20 cellular contexts compared by ENCODE assay signal in genomic region chr11:86809561-86809960, GRCh38.
"Had no signal": no experiment of that assay in that cellular context is flagged by ENCODE, and none has a peak within 500 bp of the region (broad histone marks: within the 10 kb centered on the region; RNA-seq: fewer than 3 reads in every experiment).

No MANE protein-coding gene starts in this region.

- H3K9me3 ChIP-seq: body of pancreas, esophagus muscularis mucosa, gastroesophageal sphincter, mucosa of descending colon, psoas muscle, right lobe of liver, upper lobe of right lung had no signal

- ATAC-seq: activated naive CD4-positive, alpha-beta T cell treated with anti-CD3 and anti-CD28 coated beads, Interleukin-2, amount 50 U/mL, for 72 hours; activated T-cell treated with anti-CD3 and anti-CD28 coated beads, Interleukin-2, amount 50 U/mL, for 72 hours; body of pancreas; gastroesophageal sphincter; mucosa of descending colon; naive thymus-derived CD8-positive, alpha-beta T cell; psoas muscle; right lobe of liver; upper lobe of right lung; WTC11 had no signal

- H3K27ac Mint-ChIP-seq: activated naive CD4-positive, alpha-beta T cell treated with anti-CD3 and anti-CD28 coated beads, Interleukin-2, amount 50 U/mL, for 72 hours; naive thymus-derived CD8-positive, alpha-beta T cell; stimulated activated naive CD8-positive, alpha-beta T cell treated with anti-CD3 and anti-CD28 coated beads, Interleukin-15, Interleukin-2, amounts not matched to agents 100 ng/mL and 50 ng/mL, for 24 hours; WTC11 had no signal

- H3K4me1 ChIP-seq: right lobe of liver, upper lobe of right lung had no signal

- H3K27ac ChIP-seq: body of pancreas, esophagus muscularis mucosa, gastroesophageal sphincter, psoas muscle, right lobe of liver, upper lobe of right lung had no signal

- H3K36me3 Mint-ChIP-seq: naive thymus-derived CD8-positive, alpha-beta T cell; WTC11 had no signal

- H3K4me3 ChIP-seq: body of pancreas, esophagus muscularis mucosa, gastroesophageal sphincter, mucosa of descending colon, psoas muscle, right lobe of liver, upper lobe of right lung had no signal

- DNase-seq: activated CD4-positive, alpha-beta T cell treated with anti-CD3 and anti-CD28 coated beads for 48 hours; activated CD8-positive, alpha-beta memory T cell treated with anti-CD3 and anti-CD28 coated beads, Interleukin-2, amount 50 U/mL, for 48 hours; activated gamma-delta T cell; activated T-cell treated with anti-CD3 and anti-CD28 coated beads, Interleukin-2, amount 50 U/mL, for 72 hours; body of pancreas; central memory CD4-positive, alpha-beta T cell; cortex of kidney; effector CD4-positive, alpha-beta T cell; islet precursor cell; mucosa of descending colon; naive thymus-derived CD8-positive, alpha-beta T cell; psoas muscle; right lobe of liver; T-helper 2 cell; upper lobe of right lung had no signal

- H3K4me3 Mint-ChIP-seq: activated T-cell treated with anti-CD3 and anti-CD28 coated beads, Interleukin-2, amount 50 U/mL, for 72 hours; naive thymus-derived CD8-positive, alpha-beta T cell; stimulated activated naive CD8-positive, alpha-beta T cell treated with anti-CD3 and anti-CD28 coated beads, Interleukin-15, Interleukin-2, amounts not matched to agents 100 ng/mL and 50 ng/mL, for 24 hours; WTC11 had no signal

- H3K36me3 ChIP-seq: right lobe of liver, upper lobe of right lung had no signal

- H3K9me3 Mint-ChIP-seq: activated naive CD4-positive, alpha-beta T cell treated with anti-CD3 and anti-CD28 coated beads, Interleukin-2, amount 50 U/mL, for 72 hours; activated T-cell treated with anti-CD3 and anti-CD28 coated beads, Interleukin-2, amount 50 U/mL, for 72 hours; naive thymus-derived CD8-positive, alpha-beta T cell; stimulated activated naive CD8-positive, alpha-beta T cell treated with anti-CD3 and anti-CD28 coated beads, Interleukin-15, Interleukin-2, amounts not matched to agents 100 ng/mL and 50 ng/mL, for 24 hours; WTC11 had no signal

- H3K27me3 ChIP-seq: body of pancreas, esophagus muscularis mucosa, gastroesophageal sphincter, right lobe of liver, upper lobe of right lung had no signal
